In genomic region chr6:6818078-6818639, GRCh38 we compare ENCODE assay signal across 1 cellular context.
A peak's percentile ranks its signal among the peaks of the same experiment; 100 is the strongest.
TF ChIP-seq lines count a peak whose summit lies in the region.

No MANE protein-coding gene starts in this region.

TF ChIP-seq in GM12878, 131 proteins besides CTCF, POLR2A, EP300 and RAD21 (continued from another document and continues in another):
- TF ChIP-seq SKIL (IDR thresholded peaks at IDR 0.05; ENCODE audit: low read depth, poor library complexity, severe bottlenecking) (peak; percentile 69), RFX5 (IDR thresholded peaks at IDR 0.05; ENCODE audit: low read depth, low read length) (no peak), ZBTB11 (CRISPR knock-in tag; IDR thresholded peaks at IDR 0.05) (no peak), MYB (IDR thresholded peaks at IDR 0.05; ENCODE audit: borderline replicate concordance, low read depth, low read length) (no peak), RELB (IDR thresholded peaks at IDR 0.05; ENCODE audit: low read depth) (no peak), ZSCAN29 (IDR thresholded peaks at IDR 0.05) (no peak), PAX5 (IDR thresholded peaks at IDR 0.05; ENCODE audit: borderline replicate concordance, low read depth, low read length) (peak; percentile 78), ZNF24 (IDR thresholded peaks at IDR 0.05) (peak; percentile 98), CEBPZ (IDR thresholded peaks at IDR 0.05; ENCODE audit: low read depth, low read length) (no peak), ZNF274 (IDR thresholded peaks at IDR 0.05; ENCODE audit: insufficient read depth, insufficient read length) (no peak), YY1 (IDR thresholded peaks at IDR 0.05; ENCODE audit: low read depth, low read length) (no peak), KAT2A (conservative IDR thresholded peaks at IDR 0.05; ENCODE audit: control insufficient read depth, low read depth, low read length) (no peak), E4F1 (IDR thresholded peaks at IDR 0.05; ENCODE audit: borderline replicate concordance, partially characterized antibody) (no peak), WRNIP1 (IDR thresholded peaks at IDR 0.05; ENCODE audit: borderline replicate concordance, low read depth, low read length) (no peak), EGR1 (IDR thresholded peaks at IDR 0.05; ENCODE audit: borderline replicate concordance in 1 of 2, low read depth in 2 of 2, low read length in 2 of 2) (no peak), CEBPB (IDR thresholded peaks at IDR 0.05; ENCODE audit: borderline replicate concordance in 1 of 2, low read depth in 2 of 2, low read length in 2 of 2) (no peak), DPF2 (IDR thresholded peaks at IDR 0.05) (0 out of 2 replicates have a peak, but pooled peaks have one; percentile 40), NFXL1 (IDR thresholded peaks at IDR 0.05; ENCODE audit: borderline replicate concordance) (no peak), ZBTB4 (CRISPR knock-in tag; IDR thresholded peaks at IDR 0.05) (no peak), IKZF1 (conservative IDR thresholded peaks at IDR 0.05) (peak; percentile 75), BCL11A (IDR thresholded peaks at IDR 0.05; ENCODE audit: low read depth, low read length) (peak; percentile 64; the same call in 1 of the 2 replicates), ZNF217 (IDR thresholded peaks at IDR 0.05) (0 out of 2 replicates have a peak, but pooled peaks have one; percentile 40), BHLHE40 (IDR thresholded peaks at IDR 0.05; ENCODE audit: borderline replicate concordance in 1 of 2, low read depth in 2 of 2, low read length in 1 of 2) (no peak), CHD1 (IDR thresholded peaks at IDR 0.05; ENCODE audit: low read depth, low read length) (no peak), MLLT1 (IDR thresholded peaks at IDR 0.05) (peak; percentile 75), GATAD2B (conservative IDR thresholded peaks at IDR 0.05; ENCODE audit: low read depth) (peak; percentile 53; the same call in 1 of the 2 replicates), POLR2AphosphoS5 (IDR thresholded peaks at IDR 0.05; ENCODE audit: low read length) (no peak), ESRRA (IDR thresholded peaks at IDR 0.05; ENCODE audit: low read length) (no peak), ZBTB40 (IDR thresholded peaks at IDR 0.05; ENCODE audit: borderline replicate concordance) (no peak), MTA2 (IDR thresholded peaks at IDR 0.05; ENCODE audit: low read depth) (peak; percentile 80), STAT1 (conservative IDR thresholded peaks at IDR 0.05) (no peak), NBN (IDR thresholded peaks at IDR 0.05) (0 out of 2 replicates have a peak, but pooled peaks have one; percentile 16), TARDBP (IDR thresholded peaks at IDR 0.05; ENCODE audit: borderline replicate concordance) (no peak), SIX5 (IDR thresholded peaks at IDR 0.05; ENCODE audit: low read depth, low read length, severe bottlenecking) (no peak)
